15 cellular contexts compared by ENCODE assay signal in genomic region chr15:34264070-34264469, GRCh38. TPM values are rescaled to one million over a fixed set of nuclear protein-coding genes. Genes with fewer than 3 reads are reported as not detected.
A peak's percentile ranks its signal among the peaks of the same experiment; 100 is the strongest.
DNase-seq lines count a peak whose midpoint lies in the region; ATAC-seq, FAIRE-seq and TF ChIP-seq lines count a peak whose summit lies in the region.
"Had no signal": no experiment of that assay in that cellular context is flagged by ENCODE, and none has a peak within 500 bp of the region (broad histone marks: within the 10 kb centered on the region; RNA-seq: fewer than 3 reads in every experiment).

No MANE protein-coding gene starts in this region.

- no peak for TF ChIP-seq CTCF in A549 (IDR thresholded peaks at IDR 0.05)
- no peak for TF ChIP-seq CTCF in WTC11 (IDR thresholded peaks at IDR 0.05)

- H3K36me3 Mint-ChIP-seq in activated CD4-positive, alpha-beta T cell treated with anti-CD3 and anti-CD28 coated beads, Interleukin-2, amount 10 ng/mL, durations not matched to agents 7 days and 5 days (ENCODE audit: low read depth), result no peaks in the 10 kb centered on the region
- no peaks in the 10 kb centered on the region for H3K36me3 Mint-ChIP-seq in WTC11
- peaks cover 16% of the 10 kb centered on the region for H3K36me3 Mint-ChIP-seq in stimulated activated memory B cell treated with anti-CD40 and anti-IgM and Interleukin-4, amounts not matched to agents 10 μg/mL and 1 μg/mL and 100 μg/mL, for 72 hours

- no peak overlapping the region for H3K4me2 ChIP-seq in A549
- H3K4me2 ChIP-seq: BLaER1, GM23338 had no signal

- POLR2A ChIA-PET in activated CD4-positive, alpha-beta T cell treated with anti-CD3 and anti-CD28 coated beads, Interleukin-2, amount 10 ng/mL, durations not matched to agents 7 days and 5 days (lab: Charles Lee), result no interaction called here
- POLR2A ChIA-PET in A549 (lab: Yijun Ruan, JAX), result no interaction called here
- POLR2A ChIA-PET in WTC11 (lab: Charles Lee), result no interaction called here

- DNase-seq in activated CD4-positive, alpha-beta T cell treated with anti-CD3 and anti-CD28 coated beads, Interleukin-2, amount 10 ng/mL, durations not matched to agents 7 days and 5 days, result no peak
- no peak for DNase-seq in activated CD4-positive, alpha-beta T cell treated with anti-CD3 and anti-CD28 coated beads, Interleukin-2, amount 50 U/mL, for 1 hour
- DNase-seq in A549 (ENCODE audit: low read depth in 1 of 2, low spot score in 1 of 2) (no peak), WTC11 (ENCODE audit: low spot score) (no peak), NCI-H446 treated with DMSO at 0.1 percent for 48 hours (lab: John Stamatoyannopoulos, UW) (no peak), iPS-NIHi7 (ENCODE audit: extremely low spot score) (no peak)
- DNase-seq: AML-193; CD4-positive, alpha-beta memory T cell; DMS79; H9 had no signal

- H3K4me1 Mint-ChIP-seq in activated CD4-positive, alpha-beta T cell treated with anti-CD3 and anti-CD28 coated beads, Interleukin-2, amount 10 ng/mL, durations not matched to agents 7 days and 5 days, result no peaks in the 10 kb centered on the region
- H3K4me1 Mint-ChIP-seq in WTC11, result 0 out of 2 replicates have a peak, but pooled peaks cover 3% of the 10 kb centered on the region
- H3K4me1 Mint-ChIP-seq in stimulated activated memory B cell treated with anti-CD40 and anti-IgM and Interleukin-4, amounts not matched to agents 10 μg/mL and 1 μg/mL and 100 μg/mL, for 72 hours, result peaks cover 6% of the 10 kb centered on the region
- H3K4me1 Mint-ChIP-seq: GM23338, H9 had no signal

- ATAC-seq in A549 (no peak), WTC11 (no peak)
- ATAC-seq in stimulated activated memory B cell treated with anti-CD40 and anti-IgM and Interleukin-4, amounts not matched to agents 10 μg/mL and 1 μg/mL and 100 μg/mL, for 72 hours, result no peak
- ATAC-seq: GM12878, GM23338 had no signal

- H3K27me3 Mint-ChIP-seq in activated CD4-positive, alpha-beta T cell treated with anti-CD3 and anti-CD28 coated beads, Interleukin-2, amount 10 ng/mL, durations not matched to agents 7 days and 5 days, result no peaks in the 10 kb centered on the region
- no peaks in the 10 kb centered on the region for H3K27me3 Mint-ChIP-seq in WTC11 (ENCODE audit: low read depth)
- no peaks in the 10 kb centered on the region for H3K27me3 Mint-ChIP-seq in stimulated activated memory B cell treated with anti-CD40 and anti-IgM and Interleukin-4, amounts not matched to agents 10 μg/mL and 1 μg/mL and 100 μg/mL, for 72 hours
- H3K27me3 Mint-ChIP-seq: CD4-positive, alpha-beta memory T cell had no signal

- no peak overlapping the region for H3K4me3 ChIP-seq in A549
- H3K4me3 ChIP-seq: BLaER1, GM12878, GM23338 had no signal

- WGBS in A549 (ENCODE audit: missing lambda C conversion rate), result 63% methylated on average over 2 of the region's 2 CpGs

- peak overlapping the region; percentile 28 for H3K27ac Mint-ChIP-seq in activated CD4-positive, alpha-beta T cell treated with anti-CD3 and anti-CD28 coated beads, Interleukin-2, amount 10 ng/mL, durations not matched to agents 7 days and 5 days
- H3K27ac Mint-ChIP-seq in WTC11, result peak overlapping the region; percentile 24; the same call in 1 of the 2 replicates
- H3K27ac Mint-ChIP-seq in stimulated activated memory B cell treated with anti-CD40 and anti-IgM and Interleukin-4, amounts not matched to agents 10 μg/mL and 1 μg/mL and 100 μg/mL, for 72 hours, result peak overlapping the region; percentile 49
- H3K27ac Mint-ChIP-seq: GM23338, H9 had no signal

- no peak for TF ChIP-seq RAD21 in A549 (conservative IDR thresholded peaks at IDR 0.05 in 1 of 2, IDR thresholded peaks at IDR 0.05 in 1 of 2)

- FAIRE-seq in A549 (lab: Jason Lieb, UNC), result peak; percentile 23
- FAIRE-seq: GM12878 had no signal

- H3K4me1 ChIP-seq in A549, result peaks cover 12% of the 10 kb centered on the region; the same call in 2 of the 3 replicates
- H3K4me1 ChIP-seq: BLaER1 had no signal

- no peak overlapping the region for H3K27ac ChIP-seq in A549
- H3K27ac ChIP-seq: 22Rv1, BLaER1 had no signal

- H3K9me3 ChIP-seq in A549, result no peaks in the 10 kb centered on the region
- H3K9me3 ChIP-seq: BLaER1 had no signal

- no peak overlapping the region for H3K4me3 Mint-ChIP-seq in activated CD4-positive, alpha-beta T cell treated with anti-CD3 and anti-CD28 coated beads, Interleukin-2, amount 10 ng/mL, durations not matched to agents 7 days and 5 days
- no peak overlapping the region for H3K4me3 Mint-ChIP-seq in WTC11
- H3K4me3 Mint-ChIP-seq in stimulated activated memory B cell treated with anti-CD40 and anti-IgM and Interleukin-4, amounts not matched to agents 10 μg/mL and 1 μg/mL and 100 μg/mL, for 72 hours, result no peak overlapping the region
- H3K4me3 Mint-ChIP-seq: CD4-positive, alpha-beta memory T cell; GM23338; H9 had no signal

- H3K9me3 Mint-ChIP-seq in activated CD4-positive, alpha-beta T cell treated with anti-CD3 and anti-CD28 coated beads, Interleukin-2, amount 10 ng/mL, durations not matched to agents 7 days and 5 days, result no peaks in the 10 kb centered on the region
- no peaks in the 10 kb centered on the region for H3K9me3 Mint-ChIP-seq in WTC11
- no peaks in the 10 kb centered on the region for H3K9me3 Mint-ChIP-seq in stimulated activated memory B cell treated with anti-CD40 and anti-IgM and Interleukin-4, amounts not matched to agents 10 μg/mL and 1 μg/mL and 100 μg/mL, for 72 hours
- H3K9me3 Mint-ChIP-seq: CD4-positive, alpha-beta memory T cell; GM23338; H9 had no signal

- no peak for TF ChIP-seq EP300 in A549 (IDR thresholded peaks at IDR 0.05)

- no peak for TF ChIP-seq POLR2A in A549 (IDR thresholded peaks at IDR 0.05; ENCODE audit: low read length)

- CTCF ChIA-PET in activated CD4-positive, alpha-beta T cell treated with anti-CD3 and anti-CD28 coated beads, Interleukin-2, amount 10 ng/mL, durations not matched to agents 7 days and 5 days (lab: Charles Lee), result interaction anchor here (0.5 to 0.8 kb wide), 2 partner anchors 13 to 317 kb away, joined by 3 read pairs; no protein-coding TSS in a partner anchor
- CTCF ChIA-PET in A549 (lab: Yijun Ruan, JAX) (interaction anchor here (1.0 to 2.7 kb wide), 3 partner anchors 10 to 23 kb away, joined by 3 to 9 read pairs (median 5); no protein-coding TSS in a partner anchor), WTC11 (lab: Charles Lee) (no interaction called here)

TF ChIP-seq in A549, 52 proteins besides CTCF, POLR2A, EP300 and RAD21:
- TF ChIP-seq GATA3 (IDR thresholded peaks at IDR 0.05; ENCODE audit: borderline replicate concordance), result 0 out of 2 replicates have a peak, but pooled peaks have one; percentile 18
- no peak for TF ChIP-seq JUN (IDR thresholded peaks at IDR 0.05)

TF ChIP-seq in WTC11, 78 proteins besides CTCF, POLR2A, EP300 and RAD21 (continues in another document):
- TF ChIP-seq KAT7 (CRISPR knock-in tag; IDR thresholded peaks at IDR 0.05; ENCODE audit: borderline replicate concordance) (no peak), TEAD1 (CRISPR knock-in tag; IDR thresholded peaks at IDR 0.05) (no peak), ZNF121 (CRISPR knock-in tag; IDR thresholded peaks at IDR 0.05) (no peak), JUN (CRISPR knock-in tag; IDR thresholded peaks at IDR 0.05) (no peak), CBFB (CRISPR knock-in tag; IDR thresholded peaks at IDR 0.05; ENCODE audit: low read depth) (no peak), ZNF416 (CRISPR knock-in tag; IDR thresholded peaks at IDR 0.05) (no peak), NR3C1 (CRISPR knock-in tag; conservative IDR thresholded peaks at IDR 0.05; ENCODE audit: low read depth) (no peak), TCF7 (CRISPR knock-in tag; IDR thresholded peaks at IDR 0.05; ENCODE audit: low read depth) (no peak), SMAD3 (CRISPR knock-in tag; IDR thresholded peaks at IDR 0.05; ENCODE audit: borderline replicate concordance) (no peak), JAZF1 (CRISPR knock-in tag; IDR thresholded peaks at IDR 0.05) (no peak), IRF1 (CRISPR knock-in tag; IDR thresholded peaks at IDR 0.05) (no peak), FOXP1 (CRISPR knock-in tag; IDR thresholded peaks at IDR 0.05; ENCODE audit: borderline replicate concordance) (no peak), PRRX2 (CRISPR knock-in tag; IDR thresholded peaks at IDR 0.05) (no peak)
- TF ChIP-seq, protein P1, sequence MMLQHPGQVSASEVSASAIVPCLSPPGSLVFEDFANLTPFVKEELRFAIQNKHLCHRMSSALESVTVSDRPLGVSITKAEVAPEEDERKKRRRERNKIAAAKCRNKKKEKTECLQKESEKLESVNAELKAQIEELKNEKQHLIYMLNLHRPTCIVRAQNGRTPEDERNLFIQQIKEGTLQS (CRISPR knock-in tag; conservative IDR thresholded peaks at IDR 0.05), result no peak

RNA-seq across cellular contexts. Expression of gene EMC4, which starts 39.3 kb away (rescaled TPM):
- 10 to 100 TPM; 72.6 to 78.0 TPM for total RNA-seq in activated CD4-positive, alpha-beta T cell treated with anti-CD3 and anti-CD28 coated beads, Interleukin-2, amount 10 ng/mL, durations not matched to agents 7 days and 5 days
- polyA plus RNA-seq in A549 (2011; rRNA removed) (126 and 150 TPM in 2 replicates), A549 (2017; fragmentation: RNase III; extraction: RNeasy Plus Mini Kit Qiagen cat#74134 plus additional on column Dnase treatment) (221 to 241 TPM (median 234 TPM) in 3 replicates)
- 255 and 283 TPM in 2 replicates for polyA plus RNA-seq in A549 (2012; cell fraction: cytosol; rRNA removed)
- polyA plus RNA-seq in A549 (2012; cell fraction: nucleus; rRNA removed), result 107 and 160 TPM in 2 replicates
- 32.6 and 37.9 TPM in 2 replicates for polyA minus RNA-seq in A549 (2011; rRNA and poly(A)+ RNA removed)
- 96.8 to 102 TPM (median 97.0 TPM) in 3 replicates for total RNA-seq in WTC11 (2021)

RNA-seq across cellular contexts. Expression of gene KATNBL1, which starts 54.2 kb away (rescaled TPM):
- total RNA-seq in activated CD4-positive, alpha-beta T cell treated with anti-CD3 and anti-CD28 coated beads, Interleukin-2, amount 10 ng/mL, durations not matched to agents 7 days and 5 days, result 10 to 100 TPM; 40.8 to 45.7 TPM
- polyA plus RNA-seq in A549 (2011; rRNA removed), result 46.6 and 75.8 TPM in 2 replicates
- polyA plus RNA-seq in A549 (2012; cell fraction: cytosol; rRNA removed), result 11.0 and 11.8 TPM in 2 replicates
- polyA plus RNA-seq in A549 (2012; cell fraction: nucleus; rRNA removed), result 6.8 and 11.0 TPM in 2 replicates
- polyA plus RNA-seq in A549 (2017; fragmentation: RNase III; extraction: RNeasy Plus Mini Kit Qiagen cat#74134 plus additional on column Dnase treatment), result 35.2 to 40.1 TPM (median 40.0 TPM) in 3 replicates
- polyA minus RNA-seq in A549 (2011; rRNA and poly(A)+ RNA removed), result 11.9 and 18.6 TPM in 2 replicates
- 41.8 to 45.8 TPM (median 43.2 TPM) in 3 replicates for total RNA-seq in WTC11 (2021)
